ENCODE assay signal across 24 cellular contexts in genomic region chr12:11642785-11643184, GRCh38.
"Had no signal": no experiment of that assay in that cellular context is flagged by ENCODE, and none has a peak within 500 bp of the region (broad histone marks: within the 10 kb centered on the region; RNA-seq: fewer than 3 reads in every experiment).

No MANE protein-coding gene starts in this region.

- H3K27me3 Mint-ChIP-seq: dendritic cell treated with granulocyte-macrophage colony-stimulating factor and Interleukin-4, amounts not matched to agents 40 ng/mL and 50 ng/mL, for 4 days; effector memory CD8-positive, alpha-beta T cell had no signal

- H3K4me3 ChIP-seq: colonic mucosa, coronary artery, dorsolateral prefrontal cortex, esophagus muscularis mucosa, esophagus squamous epithelium, gastrocnemius medialis, gastroesophageal sphincter, heart left ventricle, heart right ventricle had no signal

- H3K36me3 ChIP-seq: colonic mucosa, esophagus muscularis mucosa, esophagus squamous epithelium, gastrocnemius medialis, gastroesophageal sphincter, heart left ventricle, heart right ventricle had no signal

- H3K4me3 Mint-ChIP-seq: dendritic cell treated with granulocyte-macrophage colony-stimulating factor and Interleukin-4, amounts not matched to agents 40 ng/mL and 50 ng/mL, for 4 days; effector memory CD8-positive, alpha-beta T cell; endodermal cell had no signal

- H3K9me3 ChIP-seq: colonic mucosa, esophagus muscularis mucosa, esophagus squamous epithelium, gastrocnemius medialis, gastroesophageal sphincter, heart left ventricle had no signal

- DNase-seq: colonic mucosa; cortex of kidney; dermis blood vessel endothelial cell; dorsolateral prefrontal cortex; effector CD4-positive, alpha-beta T cell; effector CD8-positive, alpha-beta T cell; effector memory CD4-positive, alpha-beta T cell; effector memory CD8-positive, alpha-beta T cell; endodermal cell; erythroblast; esophagus squamous epithelium; foreskin fibroblast; foreskin keratinocyte; foreskin melanocyte; gastrocnemius medialis; glutamatergic neuron; head of caudate nucleus; heart left ventricle; heart right ventricle had no signal

- H3K4me1 ChIP-seq: colonic mucosa, esophagus muscularis mucosa, esophagus squamous epithelium, foreskin keratinocyte, gastrocnemius medialis, gastroesophageal sphincter, heart left ventricle, heart right ventricle had no signal

- H3K27ac Mint-ChIP-seq: dendritic cell treated with granulocyte-macrophage colony-stimulating factor and Interleukin-4, amounts not matched to agents 40 ng/mL and 50 ng/mL, for 4 days; effector memory CD8-positive, alpha-beta T cell; endodermal cell had no signal

- ATAC-seq: effector memory CD8-positive, alpha-beta T cell; esophagus mucosa; foreskin keratinocyte; gastroesophageal sphincter; heart left ventricle; heart right ventricle had no signal
